16 cellular contexts compared by ENCODE assay signal in genomic region chr10:70063418-70064098, GRCh38.
"Had no signal": no experiment of that assay in that cellular context is flagged by ENCODE, and none has a peak within 500 bp of the region (broad histone marks: within the 10 kb centered on the region; RNA-seq: fewer than 3 reads in every experiment).

No MANE protein-coding gene starts in this region.

- H3K4me3 Mint-ChIP-seq: activated naive CD8-positive, alpha-beta T cell; dendritic cell treated with granulocyte-macrophage colony-stimulating factor and Interleukin-4, amounts not matched to agents 40 ng/mL and 50 ng/mL, for 4 days; nephron had no signal

- H3K36me3 Mint-ChIP-seq: activated naive CD8-positive, alpha-beta T cell had no signal

- H3K27me3 Mint-ChIP-seq: activated naive CD8-positive, alpha-beta T cell had no signal

- ATAC-seq: left cardiac atrium had no signal

- H3K4me1 ChIP-seq: sigmoid colon, suprapubic skin, vagina had no signal

- H3K4me3 ChIP-seq: hepatocyte, sigmoid colon, suprapubic skin, vagina had no signal

- H3K36me3 ChIP-seq: sigmoid colon, suprapubic skin, vagina had no signal

- H3K4me2 ChIP-seq: hepatocyte had no signal

- H3K9me3 ChIP-seq: sigmoid colon, suprapubic skin, vagina had no signal

- H3K27ac Mint-ChIP-seq: activated naive CD8-positive, alpha-beta T cell; dendritic cell treated with granulocyte-macrophage colony-stimulating factor and Interleukin-4, amounts not matched to agents 40 ng/mL and 50 ng/mL, for 4 days; nephron had no signal

- H3K27ac ChIP-seq: hepatocyte, sigmoid colon, suprapubic skin, vagina had no signal

- DNase-seq: activated gamma-delta T cell; effector memory CD4-positive, alpha-beta T cell; left cardiac atrium; mesendoderm; occipital lobe; posterior cingulate gyrus; sigmoid colon; stimulated activated naive CD4-positive, alpha-beta T cell treated with Interleukin-2 at 50 U/mL for 16 hours; SW 1271; trophoblast cell had no signal

- H3K9me3 Mint-ChIP-seq: dendritic cell treated with granulocyte-macrophage colony-stimulating factor and Interleukin-4, amounts not matched to agents 40 ng/mL and 50 ng/mL, for 4 days; nephron had no signal

- H3K27me3 ChIP-seq: hepatocyte, sigmoid colon, suprapubic skin, vagina had no signal

- H3K4me1 Mint-ChIP-seq: nephron had no signal
